Comparison of ENCODE assay signal across 1 cellular context in genomic region chr5:40755407-40756365, GRCh38.
TF ChIP-seq lines count a peak whose summit lies in the region.

TSS of gene TTC33 (minus strand) at chr5:40755961. CDS start at chr5:40747018, 8,943 bp downstream.

TF ChIP-seq in HEK293, 187 proteins besides CTCF, POLR2A, EP300 and RAD21 (continued from another document):
- TF ChIP-seq ZNF518A (tag by site-specific recombination; conservative IDR thresholded peaks at IDR 0.05; ENCODE audit: low read depth), result peak; percentile 34; the same call in 1 of the 2 replicates
- TF ChIP-seq ZNF701 (tag by site-specific recombination; IDR thresholded peaks at IDR 0.05), result no peak
- TF ChIP-seq FEZF1 (tag by site-specific recombination; IDR thresholded peaks at IDR 0.05), result no peak
- no peak for TF ChIP-seq ZNF658 (tag by site-specific recombination; IDR thresholded peaks at IDR 0.05)
- TF ChIP-seq ZNF324 (tag by site-specific recombination; IDR thresholded peaks at IDR 0.05), result peak; percentile 86
